ENCODE assay signal across 9 cellular contexts in genomic region chr4:153950100-153950979, GRCh38.
DNase-seq lines count a peak whose midpoint lies in the region; TF ChIP-seq lines count a peak whose summit lies in the region.
"Had no signal": no experiment of that assay in that cellular context is flagged by ENCODE, and none has a peak within 500 bp of the region (broad histone marks: within the 10 kb centered on the region; RNA-seq: fewer than 3 reads in every experiment).

No MANE protein-coding gene starts in this region.

- peak; percentile 73 for DNase-seq in activated CD4-positive, alpha-beta T cell treated with anti-CD3 and anti-CD28 coated beads, Interleukin-2, amount 10 ng/mL, durations not matched to agents 24 days and 14 days
- DNase-seq in activated CD4-positive, alpha-beta T cell treated with anti-CD3 and anti-CD28 coated beads, Interleukin-2, amount 50 U/mL, for 1 hour: no peak
- DNase-seq in HT-29 (ENCODE audit: low spot score) (peak; percentile 7), retinal pigment epithelial cell (ENCODE audit: low read depth) (peak; percentile 23), occipital lobe (lab: John Stamatoyannopoulos, UW) (no peak), hepatic stellate cell (ENCODE audit: low spot score) (no peak), NCI-H1092 (lab: John Stamatoyannopoulos, UW) (no peak)
- no peak for DNase-seq in activated T-cell treated with anti-CD3 and anti-CD28 coated beads, Interleukin-2, amount 50 U/mL, for 24 hours
- DNase-seq: NCI-H510A treated with DMSO at 0.1 percent for 48 hours had no signal

- H3K4me3 Mint-ChIP-seq in activated CD4-positive, alpha-beta T cell treated with anti-CD3 and anti-CD28 coated beads, Interleukin-2, amount 10 ng/mL, durations not matched to agents 24 days and 14 days: no peak overlapping the region
- H3K4me3 Mint-ChIP-seq in activated T-cell treated with anti-CD3 and anti-CD28 coated beads, Interleukin-2, amount 50 U/mL, for 24 hours: peak overlapping the region; percentile 2

- H3K9me3 Mint-ChIP-seq in activated CD4-positive, alpha-beta T cell treated with anti-CD3 and anti-CD28 coated beads, Interleukin-2, amount 10 ng/mL, durations not matched to agents 24 days and 14 days: peaks cover 1% of the 10 kb centered on the region
- H3K9me3 Mint-ChIP-seq in activated T-cell treated with anti-CD3 and anti-CD28 coated beads, Interleukin-2, amount 50 U/mL, for 24 hours: peaks cover 5% of the 10 kb centered on the region

- no peak for TF ChIP-seq CTCF in retinal pigment epithelial cell (conservative IDR thresholded peaks at IDR 0.05; ENCODE audit: low read depth, low read length)

- no peak overlapping the region for H3K27ac Mint-ChIP-seq in activated CD4-positive, alpha-beta T cell treated with anti-CD3 and anti-CD28 coated beads, Interleukin-2, amount 10 ng/mL, durations not matched to agents 24 days and 14 days
- H3K27ac Mint-ChIP-seq in activated T-cell treated with anti-CD3 and anti-CD28 coated beads, Interleukin-2, amount 50 U/mL, for 24 hours: no peak overlapping the region

- H3K27me3 Mint-ChIP-seq in activated CD4-positive, alpha-beta T cell treated with anti-CD3 and anti-CD28 coated beads, Interleukin-2, amount 10 ng/mL, durations not matched to agents 24 days and 14 days: peaks cover 29% of the 10 kb centered on the region
- H3K27me3 Mint-ChIP-seq in activated T-cell treated with anti-CD3 and anti-CD28 coated beads, Interleukin-2, amount 50 U/mL, for 24 hours: peaks cover 29% of the 10 kb centered on the region

- intact Hi-C loops in activated CD4-positive, alpha-beta T cell treated with anti-CD3 and anti-CD28 coated beads, Interleukin-2, amount 10 ng/mL, durations not matched to agents 24 days and 14 days (cut with micrococcal nuclease): no loop called here

- no peak overlapping the region for H3K4me3 ChIP-seq in retinal pigment epithelial cell (ENCODE audit: low read length)

- H3K36me3 Mint-ChIP-seq in activated CD4-positive, alpha-beta T cell treated with anti-CD3 and anti-CD28 coated beads, Interleukin-2, amount 10 ng/mL, durations not matched to agents 24 days and 14 days (ENCODE audit: low read depth): no peaks in the 10 kb centered on the region
- no peaks in the 10 kb centered on the region for H3K36me3 Mint-ChIP-seq in activated T-cell treated with anti-CD3 and anti-CD28 coated beads, Interleukin-2, amount 50 U/mL, for 24 hours (ENCODE audit: low read depth)

- H3K4me1 Mint-ChIP-seq in activated CD4-positive, alpha-beta T cell treated with anti-CD3 and anti-CD28 coated beads, Interleukin-2, amount 10 ng/mL, durations not matched to agents 24 days and 14 days: peaks cover 12% of the 10 kb centered on the region
- H3K4me1 Mint-ChIP-seq in activated T-cell treated with anti-CD3 and anti-CD28 coated beads, Interleukin-2, amount 50 U/mL, for 24 hours (ENCODE audit: low read depth): peaks cover 32% of the 10 kb centered on the region

Comparison
In these comparisons a context has a peak if more than half of its experiments do, and no peak if none do; other contexts are left out.
1. DNase-seq: peak in activated CD4-positive, alpha-beta T cell treated with anti-CD3 and anti-CD28 coated beads, Interleukin-2, amount 10 ng/mL, durations not matched to agents 24 days and 14 days (single experiment), HT-29 (single experiment) and retinal pigment epithelial cell (single experiment); none in activated CD4-positive, alpha-beta T cell treated with anti-CD3 and anti-CD28 coated beads, Interleukin-2, amount 50 U/mL, for 1 hour (single experiment), activated T-cell treated with anti-CD3 and anti-CD28 coated beads, Interleukin-2, amount 50 U/mL, for 24 hours (single experiment), occipital lobe (single experiment), hepatic stellate cell (single experiment) and NCI-H1092 (single experiment).